ENCODE assay signal across 1 cellular context in genomic region chr4:93203708-93204107, GRCh38.
A peak's percentile ranks its signal among the peaks of the same experiment; 100 is the strongest.
TF ChIP-seq lines count a peak whose summit lies in the region.

No MANE protein-coding gene starts in this region.

TF ChIP-seq in H1, 55 proteins besides CTCF, POLR2A, EP300 and RAD21:
- TF ChIP-seq GTF2F1 (IDR thresholded peaks at IDR 0.05; ENCODE audit: borderline replicate concordance, low read depth, low read length) (no peak), SP1 (IDR thresholded peaks at IDR 0.05; ENCODE audit: low read depth, low read length) (0 out of 2 replicates have a peak, but pooled peaks have one; percentile 16), SUZ12 (IDR thresholded peaks at IDR 0.05; ENCODE audit: low read length) (no peak), USF2 (IDR thresholded peaks at IDR 0.05; ENCODE audit: low read length) (peak; percentile 80), SIX5 (IDR thresholded peaks at IDR 0.05; ENCODE audit: low read depth, low read length) (peak; percentile 61), ATF3 (IDR thresholded peaks at IDR 0.05; ENCODE audit: insufficient read depth, low read depth, low read length) (peak; percentile 63; the same call in 1 of the 2 replicates)
